ENCODE assay signal across 8 cellular contexts in the genomic region with DNA sequence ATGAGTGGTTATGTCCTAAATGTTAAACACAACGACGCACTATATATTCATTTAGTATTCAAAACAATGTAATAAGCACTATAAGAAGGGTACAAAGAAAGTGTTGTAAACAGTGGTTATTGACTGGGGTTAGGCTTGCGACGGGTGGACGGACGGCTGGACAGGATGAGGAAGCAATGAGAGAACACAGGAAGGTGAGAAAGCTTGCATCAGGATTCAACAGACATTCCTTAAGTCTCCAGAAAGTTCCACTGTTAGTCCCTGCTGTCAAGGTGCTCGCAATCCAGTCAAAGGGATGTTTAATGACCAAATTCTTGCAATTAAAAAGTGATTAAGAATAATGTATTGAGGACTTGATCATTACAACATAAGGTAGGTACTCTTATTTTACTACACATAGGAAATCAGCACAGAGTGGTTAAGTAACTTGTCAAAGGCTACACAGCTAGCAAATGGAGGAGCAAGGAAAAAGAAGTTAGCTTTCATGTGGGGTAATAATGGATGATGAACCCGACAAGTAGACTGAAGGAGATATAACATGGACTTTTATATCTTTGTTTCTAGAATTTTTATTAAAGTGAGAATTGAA. TPM values are rescaled to one million over a fixed set of nuclear protein-coding genes. Genes with fewer than 3 reads are reported as not detected.
DNase-seq lines count a peak whose midpoint lies in the region; ATAC-seq and TF ChIP-seq lines count a peak whose summit lies in the region.

No MANE protein-coding gene starts in this region.

- H3K9ac ChIP-seq in OCI-LY1 (ENCODE audit: low read length): peak overlapping the region; percentile 74

- H3K79me2 ChIP-seq in OCI-LY1 (ENCODE audit: insufficient read depth, low read length): peaks cover 18% of the 10 kb centered on the region

- no peaks in the 10 kb centered on the region for H3K27me3 ChIP-seq in BE2C
- H3K27me3 ChIP-seq in OCI-LY1 (ENCODE audit: insufficient read depth, low read length): no peaks in the 10 kb centered on the region

- peak overlapping the region; percentile 90 for H3K4me2 ChIP-seq in OCI-LY1 (ENCODE audit: low read length)

- no peaks in the 10 kb centered on the region for H3K9me2 ChIP-seq in OCI-LY1 (ENCODE audit: low read depth, low read length)

- no peak overlapping the region for H3K27ac ChIP-seq in OCI-LY1 (ENCODE audit: low read depth, low read length, poor library complexity, severe bottlenecking)
- no peak overlapping the region for H3K27ac ChIP-seq in mesodermal cell (ENCODE audit: low read depth, low read length, severe bottlenecking)

- H3K4me3 ChIP-seq in BE2C (ENCODE audit: low read depth, low read length) (peak overlapping the region; percentile 97), OCI-LY1 (ENCODE audit: low read depth, low read length, poor library complexity, severe bottlenecking) (peak overlapping the region; percentile 76), choroid plexus epithelial cell (ENCODE audit: low read depth, low read length) (peak overlapping the region; percentile 98), mesodermal cell (ENCODE audit: extremely low read depth, insufficient read depth, low read length, poor library complexity, severe bottlenecking) (peak overlapping the region; percentile 73)

- peak overlapping the region; percentile 52 for H2AFZ ChIP-seq in OCI-LY1 (ENCODE audit: low read length)

- H3K36me3 ChIP-seq in BE2C (no peaks in the 10 kb centered on the region), OCI-LY1 (ENCODE audit: insufficient read depth, low read length) (peaks cover 9% of the 10 kb centered on the region), mesodermal cell (ENCODE audit: control insufficient read depth, insufficient read depth, low read length) (peaks cover 4% of the 10 kb centered on the region)

- ATAC-seq in GM21528 (IDR thresholded peaks at IDR 0.05; ENCODE audit: low FRiP score, unreplicated experiment): peak; percentile 5

- CTCF ChIA-PET in HEK293T (lab: Yijun Ruan, JAX): interaction anchor here (4.2 kb wide), 1 partner anchor 12 kb away, joined by 18 read pairs; no protein-coding TSS in a partner anchor

- 83 to 89% methylated on average over 4 to 5 of the region's 8 CpGs for WGBS in mesodermal cell (ENCODE audit: insufficient coverage in 2 of 2), 2 experiments

- POLR2A ChIA-PET in HEK293T (lab: Yijun Ruan, JAX): interaction anchor here (0.8 to 2.5 kb wide), 7 partner anchors 11 to 588 kb away, joined by 3 to 46 read pairs (median 8); a partner anchor contains a TSS

- H3K4me1 ChIP-seq in BE2C (no peaks in the 10 kb centered on the region), OCI-LY1 (ENCODE audit: insufficient read depth, low read length, severe bottlenecking) (peaks cover 39% of the 10 kb centered on the region), mesodermal cell (ENCODE audit: control insufficient read depth, insufficient read depth, low read length, poor library complexity, severe bottlenecking) (no peaks in the 10 kb centered on the region)

- no peak for TF ChIP-seq CTCF in BE2C (IDR thresholded peaks at IDR 0.05; ENCODE audit: low read depth, low read length)
- no peak for TF ChIP-seq CTCF in OCI-LY1 (IDR thresholded peaks at IDR 0.05; ENCODE audit: low read length)
- no peak for TF ChIP-seq CTCF in choroid plexus epithelial cell (conservative IDR thresholded peaks at IDR 0.05; ENCODE audit: low read depth, low read length)

- DNase-seq in BE2C: no peak
- DNase-seq in choroid plexus epithelial cell (ENCODE audit: low read depth): peak; percentile 37
- DNase-seq in NCI-H345 treated with DMSO at 0.1 percent for 48 hours (lab: John Stamatoyannopoulos, UW; ENCODE audit: unreplicated experiment): no peak
- no peak for DNase-seq in SK-N-DZ (ENCODE audit: low spot score)
- DNase-seq in HEK293T (ENCODE audit: extremely low spot score): no peak

- H4K20me1 ChIP-seq in OCI-LY1 (ENCODE audit: insufficient read depth, low read length): no peaks in the 10 kb centered on the region

- H3K9me3 ChIP-seq in BE2C (no peaks in the 10 kb centered on the region), OCI-LY1 (ENCODE audit: low read length) (no peaks in the 10 kb centered on the region), mesodermal cell (ENCODE audit: control insufficient read depth, low read length) (peaks cover 5% of the 10 kb centered on the region)

- H3F3A ChIP-seq in OCI-LY1 (ENCODE audit: insufficient read depth, low read length): 0 out of 2 replicates have a peak, but pooled peaks cover 3% of the 10 kb centered on the region

TF ChIP-seq in HEK293T, 16 proteins besides CTCF, POLR2A, EP300 and RAD21:
- TF ChIP-seq L3MBTL2 (conservative IDR thresholded peaks at IDR 0.05) (no peak), HDGF (IDR thresholded peaks at IDR 0.05; ENCODE audit: borderline replicate concordance) (no peak), SP1 (IDR thresholded peaks at IDR 0.05) (no peak), CTBP1 (IDR thresholded peaks at IDR 0.05; ENCODE audit: borderline replicate concordance) (no peak), FOXK2 (IDR thresholded peaks at IDR 0.05) (no peak), NFRKB (IDR thresholded peaks at IDR 0.05) (no peak), SUZ12 (IDR thresholded peaks at IDR 0.05) (no peak), ARNT (IDR thresholded peaks at IDR 0.05) (no peak), ELF4 (IDR thresholded peaks at IDR 0.05) (no peak), BHLHE40 (IDR thresholded peaks at IDR 0.05; ENCODE audit: borderline replicate concordance) (no peak), TARDBP (IDR thresholded peaks at IDR 0.05) (no peak), LEF1 (IDR thresholded peaks at IDR 0.05; ENCODE audit: borderline replicate concordance) (no peak), FOXM1 (IDR thresholded peaks at IDR 0.05; ENCODE audit: borderline replicate concordance) (no peak), FOXA1 (IDR thresholded peaks at IDR 0.05) (no peak), ZNF384 (IDR thresholded peaks at IDR 0.05) (no peak)
- TF ChIP-seq, protein P1, sequence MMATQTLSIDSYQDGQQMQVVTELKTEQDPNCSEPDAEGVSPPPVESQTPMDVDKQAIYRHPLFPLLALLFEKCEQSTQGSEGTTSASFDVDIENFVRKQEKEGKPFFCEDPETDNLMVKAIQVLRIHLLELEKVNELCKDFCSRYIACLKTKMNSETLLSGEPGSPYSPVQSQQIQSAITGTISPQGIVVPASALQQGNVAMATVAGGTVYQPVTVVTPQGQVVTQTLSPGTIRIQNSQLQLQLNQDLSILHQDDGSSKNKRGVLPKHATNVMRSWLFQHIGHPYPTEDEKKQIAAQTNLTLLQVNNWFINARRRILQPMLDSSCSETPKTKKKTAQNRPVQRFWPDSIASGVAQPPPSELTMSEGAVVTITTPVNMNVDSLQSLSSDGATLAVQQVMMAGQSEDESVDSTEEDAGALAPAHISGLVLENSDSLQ (IDR thresholded peaks at IDR 0.05): no peak

RNA-seq across cellular contexts. Expression of a gene that starts 1.0 kb away (rescaled TPM):
- 142 TPM for polyA plus RNA-seq in BE2C (2012; ENCODE audit: insufficient read depth, insufficient read length, low read depth)
- 42.6 TPM for polyA plus RNA-seq in mesodermal cell (2013, experiment 1 of 2)
- polyA plus RNA-seq in mesodermal cell (2013, experiment 2 of 2): 44.3 TPM
- polyA plus RNA-seq in SK-N-DZ (2014; cell fraction: cytosol; rRNA removed): 58.9 and 72.3 TPM in 2 replicates
- 86.0 and 102 TPM in 2 replicates for polyA plus RNA-seq in SK-N-DZ (2014; cell fraction: nucleus; rRNA removed)

RNA-seq across cellular contexts. Expression of a gene that starts 55.4 kb away (rescaled TPM):
- 3.4 TPM for polyA plus RNA-seq in BE2C (2012; ENCODE audit: insufficient read depth, insufficient read length, low read depth)
- polyA plus RNA-seq in mesodermal cell (2013, experiment 1 of 2): not detected
- not detected for polyA plus RNA-seq in mesodermal cell (2013, experiment 2 of 2)
- 0.38 and 0.39 TPM in 2 replicates for polyA plus RNA-seq in SK-N-DZ (2014; cell fraction: cytosol; rRNA removed)
- 0.73 and 1.4 TPM in 2 replicates for polyA plus RNA-seq in SK-N-DZ (2014; cell fraction: nucleus; rRNA removed)
